ENCODE assay signal across 19 cellular contexts in genomic region chr5:59390989-59391388, GRCh38.
"Had no signal": no experiment of that assay in that cellular context is flagged by ENCODE, and none has a peak within 500 bp of the region (broad histone marks: within the 10 kb centered on the region; RNA-seq: fewer than 3 reads in every experiment).

No MANE protein-coding gene starts in this region.

- H3K27me3 ChIP-seq: adrenal gland, colonic mucosa, dorsolateral prefrontal cortex, esophagus squamous epithelium, gastroesophageal sphincter, tibial artery had no signal

- ATAC-seq: activated T-cell treated with anti-CD3 and anti-CD28 coated beads, Interleukin-2, amount 50 U/mL, for 4 hours; gastroesophageal sphincter; naive thymus-derived CD8-positive, alpha-beta T cell; stimulated activated naive CD8-positive, alpha-beta T cell treated with anti-CD3 and anti-CD28 coated beads, Interleukin-15, Interleukin-2, amounts not matched to agents 100 U/mL and 50 U/mL, for 24 hours; T-cell had no signal

- H3K27ac ChIP-seq: adrenal gland, colonic mucosa, esophagus squamous epithelium had no signal

- DNase-seq: activated CD4-positive, alpha-beta T cell treated with anti-CD3 and anti-CD28 coated beads for 4 hours; activated CD4-positive, alpha-beta T cell treated with anti-CD3 and anti-CD28 coated beads, Interleukin-2, amount 50 U/mL, for 48 hours; activated CD4-positive, CD25-positive, alpha-beta regulatory T cell; activated CD8-positive, alpha-beta memory T cell treated with anti-CD3 and anti-CD28 coated beads, Interleukin-2, amount 50 U/mL, for 48 hours; activated naive CD4-positive, alpha-beta T cell; activated T-cell treated with anti-CD3 and anti-CD28 coated beads, Interleukin-2, amount 50 U/mL, for 4 hours; adrenal gland; central memory CD4-positive, alpha-beta T cell; colonic mucosa; dorsolateral prefrontal cortex; esophagus squamous epithelium; head of caudate nucleus; hypothalamus; naive thymus-derived CD8-positive, alpha-beta T cell; stimulated activated CD4-positive, alpha-beta T cell treated with anti-CD3 and anti-CD28 coated beads, Interleukin-4, amount 100 ng/mL, for 4 hours; stimulated activated naive CD8-positive, alpha-beta T cell treated with anti-CD3 and anti-CD28 coated beads, Interleukin-15, Interleukin-2, amounts not matched to agents 100 U/mL and 50 U/mL, for 24 hours; T-cell; tibial artery had no signal

- H3K9me3 ChIP-seq: adrenal gland, colonic mucosa, esophagus squamous epithelium, gastroesophageal sphincter, tibial artery had no signal

- H3K4me3 ChIP-seq: adrenal gland, colonic mucosa, dorsolateral prefrontal cortex, esophagus squamous epithelium, gastroesophageal sphincter, tibial artery had no signal

- H3K4me1 ChIP-seq: adrenal gland, colonic mucosa, esophagus squamous epithelium, gastroesophageal sphincter, tibial artery had no signal

- H3K36me3 ChIP-seq: adrenal gland, colonic mucosa, esophagus squamous epithelium, gastroesophageal sphincter, tibial artery had no signal
